ENCODE assay signal across 8 cellular contexts in genomic region chr13:48000559-48001126, GRCh38. TPM values are rescaled to one million over a fixed set of nuclear protein-coding genes. Genes with fewer than 3 reads are reported as not detected.
DNase-seq lines count a peak whose midpoint lies in the region; ATAC-seq and TF ChIP-seq lines count a peak whose summit lies in the region.

No MANE protein-coding gene starts in this region.

- peaks cover 30% of the 10 kb centered on the region for H3K4me1 Mint-ChIP-seq in activated CD8-positive, alpha-beta T cell treated with anti-CD3 and anti-CD28 coated beads for 36 hours (ENCODE audit: low read depth)
- H3K4me1 Mint-ChIP-seq in progenitor cell of endocrine pancreas (ENCODE audit: low read depth): peaks cover 32% of the 10 kb centered on the region

- POLR2A ChIA-PET in activated CD8-positive, alpha-beta T cell treated with anti-CD3 and anti-CD28 coated beads for 36 hours (lab: Charles Lee): interaction anchor here (0.6 to 1.0 kb wide), 2 partner anchors 12 to 36 kb away, joined by 3 to 4 read pairs; partner anchors contain the start of gene NUDT15

- DNase-seq in COLO668 (lab: John Stamatoyannopoulos, UW; ENCODE audit: unreplicated experiment) (peak; percentile 61), cardiac septum (ENCODE audit: low spot score) (peak; percentile 77), progenitor cell of endocrine pancreas (ENCODE audit: low spot score, unreplicated experiment) (no peak), Kasumi-1 (lab: John Stamatoyannopoulos, UW) (no peak), NCI-H1694 (lab: John Stamatoyannopoulos, UW) (no peak)
- peak; percentile 17 for DNase-seq in activated CD8-positive, alpha-beta T cell treated with anti-CD3 and anti-CD28 coated beads for 36 hours

- intact Hi-C loops in activated CD8-positive, alpha-beta T cell treated with anti-CD3 and anti-CD28 coated beads for 36 hours (cut with micrococcal nuclease): no loop called here
- intact Hi-C loops in cardiac septum (cut with DNase I): loop anchor here (5.0 kb wide), 1 partner anchor 37 kb away; the partner anchor contains the start of gene NUDT15

- TF ChIP-seq CTCF in activated CD8-positive, alpha-beta T cell treated with anti-CD3 and anti-CD28 coated beads for 36 hours (IDR thresholded peaks at IDR 0.05): no peak
- TF ChIP-seq CTCF in progenitor cell of endocrine pancreas (IDR thresholded peaks at IDR 0.05; ENCODE audit: unreplicated experiment): no peak

- CTCF ChIA-PET in activated CD8-positive, alpha-beta T cell treated with anti-CD3 and anti-CD28 coated beads for 36 hours (lab: Charles Lee): interaction anchor here (1.0 kb wide), 1 partner anchor 37 kb away, joined by 3 read pairs; the partner anchor contains the start of gene NUDT15

- no peaks in the 10 kb centered on the region for H3K9me3 Mint-ChIP-seq in activated CD8-positive, alpha-beta T cell treated with anti-CD3 and anti-CD28 coated beads for 36 hours
- H3K9me3 Mint-ChIP-seq in progenitor cell of endocrine pancreas (ENCODE audit: low read depth): no peaks in the 10 kb centered on the region

- peaks cover 13% of the 10 kb centered on the region for H3K36me3 Mint-ChIP-seq in activated CD8-positive, alpha-beta T cell treated with anti-CD3 and anti-CD28 coated beads for 36 hours (ENCODE audit: low read depth)
- H3K36me3 Mint-ChIP-seq in progenitor cell of endocrine pancreas (ENCODE audit: insufficient read depth): peaks cover 4% of the 10 kb centered on the region

- H3K4me3 Mint-ChIP-seq in activated CD8-positive, alpha-beta T cell treated with anti-CD3 and anti-CD28 coated beads for 36 hours: peak overlapping the region; percentile 90
- H3K4me3 Mint-ChIP-seq in progenitor cell of endocrine pancreas (ENCODE audit: low read depth): peak overlapping the region; percentile 96

- peak; percentile 34 for ATAC-seq in GM19328 (IDR thresholded peaks at IDR 0.05; ENCODE audit: unreplicated experiment)
- peak; percentile 42 for ATAC-seq in HG03354 (IDR thresholded peaks at IDR 0.05; ENCODE audit: poor library complexity, severe bottlenecking, unreplicated experiment)
- ATAC-seq in activated CD8-positive, alpha-beta T cell treated with anti-CD3 and anti-CD28 coated beads for 36 hours: peak; percentile 28

- no peaks in the 10 kb centered on the region for H3K27me3 Mint-ChIP-seq in activated CD8-positive, alpha-beta T cell treated with anti-CD3 and anti-CD28 coated beads for 36 hours
- no peaks in the 10 kb centered on the region for H3K27me3 Mint-ChIP-seq in progenitor cell of endocrine pancreas

- peak overlapping the region; percentile 84 for H3K27ac Mint-ChIP-seq in activated CD8-positive, alpha-beta T cell treated with anti-CD3 and anti-CD28 coated beads for 36 hours
- peak overlapping the region; percentile 96 for H3K27ac Mint-ChIP-seq in progenitor cell of endocrine pancreas

RNA-seq across cellular contexts. Expression of gene SUCLA2, which starts 0.4 kb away (rescaled TPM):
- total RNA-seq in activated CD8-positive, alpha-beta T cell treated with anti-CD3 and anti-CD28 coated beads for 36 hours: 10 to 100 TPM; 42.2 to 44.7 TPM
- 100 TPM for total RNA-seq in cardiac septum
- total RNA-seq in progenitor cell of endocrine pancreas: 54.4 and 56.9 TPM in 2 replicates

RNA-seq across cellular contexts. Expression of gene NUDT15, which starts 36.9 kb away (rescaled TPM):
- 10 to 100 TPM; 22.8 to 23.5 TPM for total RNA-seq in activated CD8-positive, alpha-beta T cell treated with anti-CD3 and anti-CD28 coated beads for 36 hours
- total RNA-seq in cardiac septum (8.4 TPM), progenitor cell of endocrine pancreas (28.9 and 30.7 TPM in 2 replicates)

Comparison
In these comparisons a context has a peak if more than half of its experiments do, and no peak if none do; other contexts are left out.
1. DNase-seq: peak in COLO668 (single experiment), activated CD8-positive, alpha-beta T cell treated with anti-CD3 and anti-CD28 coated beads for 36 hours (single experiment) and cardiac septum (single experiment); none in progenitor cell of endocrine pancreas (single experiment), Kasumi-1 (0 of 2) and NCI-H1694 (single experiment).
2. Peak in every context shown above with its lines, with median percentiles within 50 percentile points of each other: ATAC-seq.